In the genomic region with DNA sequence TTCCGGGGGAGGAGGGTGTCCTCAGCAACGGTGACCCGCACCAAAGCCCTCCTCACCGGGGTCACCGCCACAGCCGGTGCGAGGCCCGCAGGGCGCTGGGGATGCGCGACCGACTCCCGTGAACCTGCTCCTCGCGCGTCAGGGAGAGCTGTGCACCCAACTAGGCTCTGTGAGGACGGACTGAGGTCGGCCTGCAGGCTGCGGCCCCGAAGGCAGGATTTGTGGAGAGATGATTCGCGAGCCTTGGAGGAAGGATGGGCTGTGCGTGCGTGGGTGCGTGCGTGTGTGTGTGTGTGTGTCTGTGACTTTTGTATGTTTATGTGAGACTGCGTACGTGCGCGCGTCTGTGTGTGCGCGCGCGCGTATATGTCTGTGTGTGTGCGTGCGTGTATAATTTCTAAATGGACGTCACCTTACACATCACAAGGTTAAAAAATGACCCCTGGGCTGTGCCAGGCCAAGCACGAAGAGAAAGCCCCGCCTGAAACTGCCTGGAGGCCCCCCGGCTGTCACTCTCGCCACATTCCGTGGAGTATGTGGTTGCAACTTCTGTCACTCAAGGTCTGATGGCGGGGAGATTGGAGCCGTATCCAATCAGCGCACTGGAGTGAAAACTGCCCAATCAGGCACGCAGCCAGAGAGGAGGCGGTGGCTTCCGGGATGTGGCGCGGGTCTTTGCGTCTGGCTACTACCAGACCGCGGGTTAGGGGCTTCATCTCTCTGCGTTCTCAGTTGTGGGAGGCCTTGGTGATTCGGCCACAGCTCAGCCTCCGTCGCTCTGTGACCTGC, we compare ENCODE assay signal across 8 cellular contexts. TPM values are rescaled to one million over a fixed set of nuclear protein-coding genes. Genes with fewer than 3 reads are reported as not detected.
DNase-seq lines count a peak whose midpoint lies in the region; ATAC-seq and FAIRE-seq lines count a peak whose summit lies in the region.

A gene (plus strand): TSS at position 672 of the 789 bp plus-strand sequence. CDS start 170 bp downstream, outside the sequence.

- H3K4me1 ChIP-seq in ACC112 (ENCODE audit: control insufficient read depth, insufficient read depth, low read length, unreplicated experiment): peaks cover 11% of the 10 kb centered on the region

- DNase-seq in NCI-H345 treated with DMSO at 0.1 percent for 48 hours (lab: John Stamatoyannopoulos, UW; ENCODE audit: unreplicated experiment) (peak; percentile 87), kidney glomerular epithelial cell (lab: John Stamatoyannopoulos, UW) (peak; percentile 99)
- DNase-seq in activated CD4-positive, alpha-beta T cell treated with anti-CD3 and anti-CD28 coated beads, Interleukin-2, amount 10 ng/mL, durations not matched to agents 24 days and 14 days: peak; percentile 97
- DNase-seq in stimulated activated CD4-positive, alpha-beta T cell treated with anti-CD3 and anti-CD28 coated beads, Interleukin-1b, Interleukin-23, amount 100 ng/mL, for 24 hours (ENCODE audit: low read depth in 4 of 4, low spot score in 1 of 4): peak; percentile 75 to 85 (median 82)

- peaks cover 54% of the 10 kb centered on the region for H3K36me3 Mint-ChIP-seq in activated CD4-positive, alpha-beta T cell treated with anti-CD3 and anti-CD28 coated beads, Interleukin-2, amount 10 ng/mL, durations not matched to agents 24 days and 14 days (ENCODE audit: low read depth)

- peaks cover 45% of the 10 kb centered on the region for H3K79me2 ChIP-seq in ACC112 (ENCODE audit: control insufficient read depth, insufficient read depth, low read length, unreplicated experiment)

- H3K9me3 Mint-ChIP-seq in activated CD4-positive, alpha-beta T cell treated with anti-CD3 and anti-CD28 coated beads, Interleukin-2, amount 10 ng/mL, durations not matched to agents 24 days and 14 days: peaks cover 26% of the 10 kb centered on the region

- peak within 1 kb of the TSS; percentile 68 for H2AFZ ChIP-seq in ACC112 (ENCODE audit: low read length, unreplicated experiment)

- ATAC-seq in GM18858 (IDR thresholded peaks at IDR 0.05; ENCODE audit: unreplicated experiment): peak; percentile 92
- ATAC-seq in HG03108 (IDR thresholded peaks at IDR 0.05; ENCODE audit: unreplicated experiment): peak; percentile 95

- peak within 1 kb of the TSS; percentile 100 for H3K27ac Mint-ChIP-seq in activated CD4-positive, alpha-beta T cell treated with anti-CD3 and anti-CD28 coated beads, Interleukin-2, amount 10 ng/mL, durations not matched to agents 24 days and 14 days

- H3K4me3 Mint-ChIP-seq in activated CD4-positive, alpha-beta T cell treated with anti-CD3 and anti-CD28 coated beads, Interleukin-2, amount 10 ng/mL, durations not matched to agents 24 days and 14 days: peak within 1 kb of the TSS; percentile 99

- H3K4me3 ChIP-seq in ACC112 (ENCODE audit: low read depth, low read length): peak within 1 kb of the TSS; percentile 88

- intact Hi-C loops in activated CD4-positive, alpha-beta T cell treated with anti-CD3 and anti-CD28 coated beads, Interleukin-2, amount 10 ng/mL, durations not matched to agents 24 days and 14 days (cut with micrococcal nuclease): loop anchor here (1.0 to 5.0 kb wide), 8 partner anchors 95 to 910 kb away; a partner anchor contains a TSS

- peak; percentile 96 for FAIRE-seq in colon (lab: Jason Lieb, UNC)

- H3K27me3 ChIP-seq in ACC112 (ENCODE audit: insufficient read depth, low read length): no peaks in the 10 kb centered on the region

- peak within 1 kb of the TSS; percentile 81 for H3K27ac ChIP-seq in ACC112 (ENCODE audit: low read depth, low read length)

- H3K36me3 ChIP-seq in ACC112 (ENCODE audit: insufficient read depth, low read length): peaks cover 17% of the 10 kb centered on the region

- peaks cover 14% of the 10 kb centered on the region for H3K4me1 Mint-ChIP-seq in activated CD4-positive, alpha-beta T cell treated with anti-CD3 and anti-CD28 coated beads, Interleukin-2, amount 10 ng/mL, durations not matched to agents 24 days and 14 days

- peaks cover 2% of the 10 kb centered on the region for H3K27me3 Mint-ChIP-seq in activated CD4-positive, alpha-beta T cell treated with anti-CD3 and anti-CD28 coated beads, Interleukin-2, amount 10 ng/mL, durations not matched to agents 24 days and 14 days

RNA-seq across cellular contexts. Expression of the gene that starts here (rescaled TPM):
- total RNA-seq in activated CD4-positive, alpha-beta T cell treated with anti-CD3 and anti-CD28 coated beads, Interleukin-2, amount 10 ng/mL, durations not matched to agents 24 days and 14 days: 25.4 and 27.0 TPM in 2 replicates

Comparison
In these comparisons a context has a peak if more than half of its experiments do, and no peak if none do; other contexts are left out.
1. Peak in every context shown above with its lines: DNase-seq, ATAC-seq, H3K4me3 ChIP-seq and H3K27ac ChIP-seq.